Comparison of ENCODE assay signal across 28 cellular contexts in genomic region chr9:87102131-87102530, GRCh38.
"Had no signal": no experiment of that assay in that cellular context is flagged by ENCODE, and none has a peak within 500 bp of the region (broad histone marks: within the 10 kb centered on the region; RNA-seq: fewer than 3 reads in every experiment).

No MANE protein-coding gene starts in this region.

- H3K4me3 Mint-ChIP-seq: activated CD4-positive, alpha-beta T cell treated with anti-CD3 and anti-CD28 coated beads, Interleukin-2, amount 10 ng/mL, durations not matched to agents 24 days and 14 days; activated CD8-positive, alpha-beta T cell treated with anti-CD3 and anti-CD28 coated beads for 36 hours; activated naive CD4-positive, alpha-beta T cell treated with anti-CD3 and anti-CD28 coated beads, Interleukin-2, amount 50 U/mL, for 24 hours; activated naive CD8-positive, alpha-beta T cell treated with anti-CD3 and anti-CD28 coated beads, Interleukin-2, amount 10 ng/mL, durations not matched to agents 7 days and 5 days; activated T-cell treated with anti-CD3 and anti-CD28 coated beads, Interleukin-2, amount 50 U/mL, for 24 hours; central memory CD8-positive, alpha-beta T cell had no signal

- H3K36me3 ChIP-seq: ascending aorta, cardiac muscle cell, SJCRH30, WERI-Rb-1 had no signal

- ATAC-seq: activated CD8-positive, alpha-beta T cell treated with anti-CD3 and anti-CD28 coated beads for 36 hours; Panc1 had no signal

- H3K27ac Mint-ChIP-seq: activated CD4-positive, alpha-beta T cell treated with anti-CD3 and anti-CD28 coated beads, Interleukin-2, amount 10 ng/mL, durations not matched to agents 24 days and 14 days; activated CD8-positive, alpha-beta T cell treated with anti-CD3 and anti-CD28 coated beads for 36 hours; activated naive CD4-positive, alpha-beta T cell treated with anti-CD3 and anti-CD28 coated beads, Interleukin-2, amount 50 U/mL, for 24 hours; activated naive CD8-positive, alpha-beta T cell treated with anti-CD3 and anti-CD28 coated beads, Interleukin-2, amount 10 ng/mL, durations not matched to agents 7 days and 5 days; activated T-cell treated with anti-CD3 and anti-CD28 coated beads, Interleukin-2, amount 50 U/mL, for 24 hours; activated T-helper 2 cell treated with anti-CD3 and anti-CD28 coated beads, Interferon-gamma antibody, Interleukin-2, Interleukin-4, amounts not matched to agents 10 μg/mL and 5 μg/mL and 100 μg/mL, durations not matched to agents 14 hours and 24 hours and 36 hours had no signal

- H3K4me3 ChIP-seq: ascending aorta, cardiac muscle cell, SJCRH30, SK-N-MC had no signal

- DNase-seq: activated CD4-positive, alpha-beta T cell treated with anti-CD3 and anti-CD28 coated beads, Interleukin-2, amount 10 ng/mL, durations not matched to agents 24 days and 14 days; activated CD4-positive, alpha-beta T cell treated with anti-CD3 and anti-CD28 coated beads, Interleukin-2, amount 50 U/mL, for 4 hours; activated CD8-positive, alpha-beta T cell treated with anti-CD3 and anti-CD28 coated beads for 36 hours; activated gamma-delta T cell; activated naive CD4-positive, alpha-beta T cell treated with Interleukin-2 at 50 U/mL for 16 hours; activated naive CD8-positive, alpha-beta T cell treated with anti-CD3 and anti-CD28 coated beads, Interleukin-2, amount 10 ng/mL, durations not matched to agents 7 days and 5 days; activated T-cell treated with anti-CD3 and anti-CD28 coated beads, Interleukin-2, amount 50 U/mL, for 24 hours; amygdala; NCI-H1105; NCI-H1417 treated with DMSO at 0.1 percent for 48 hours; NCI-H1930; NCI-H2081 treated with DMSO at 0.1 percent for 48 hours; NCI-H226; NCI-H446 treated with DMSO at 0.1 percent for 48 hours; NCI-H524; NCI-H69; NCI-H82; SHP77; SJCRH30; T1000; WERI-Rb-1 had no signal

- H3K27me3 ChIP-seq: ascending aorta, cardiac muscle cell, SJCRH30 had no signal

- H3K4me1 Mint-ChIP-seq: activated CD4-positive, alpha-beta T cell treated with anti-CD3 and anti-CD28 coated beads, Interleukin-2, amount 10 ng/mL, durations not matched to agents 24 days and 14 days; activated naive CD4-positive, alpha-beta T cell treated with anti-CD3 and anti-CD28 coated beads, Interleukin-2, amount 50 U/mL, for 24 hours; activated naive CD8-positive, alpha-beta T cell treated with anti-CD3 and anti-CD28 coated beads, Interleukin-2, amount 10 ng/mL, durations not matched to agents 7 days and 5 days; central memory CD8-positive, alpha-beta T cell had no signal

- H3K9me3 ChIP-seq: ascending aorta, SJCRH30 had no signal

- H3K27me3 Mint-ChIP-seq: activated CD4-positive, alpha-beta T cell treated with anti-CD3 and anti-CD28 coated beads, Interleukin-2, amount 10 ng/mL, durations not matched to agents 24 days and 14 days had no signal

- H3K9me3 Mint-ChIP-seq: activated CD4-positive, alpha-beta T cell treated with anti-CD3 and anti-CD28 coated beads, Interleukin-2, amount 10 ng/mL, durations not matched to agents 24 days and 14 days; activated CD8-positive, alpha-beta T cell treated with anti-CD3 and anti-CD28 coated beads for 36 hours; activated naive CD4-positive, alpha-beta T cell treated with anti-CD3 and anti-CD28 coated beads, Interleukin-2, amount 50 U/mL, for 24 hours; activated naive CD8-positive, alpha-beta T cell treated with anti-CD3 and anti-CD28 coated beads, Interleukin-2, amount 10 ng/mL, durations not matched to agents 7 days and 5 days; activated T-helper 2 cell treated with anti-CD3 and anti-CD28 coated beads, Interferon-gamma antibody, Interleukin-2, Interleukin-4, amounts not matched to agents 10 μg/mL and 5 μg/mL and 100 μg/mL, durations not matched to agents 14 hours and 24 hours and 36 hours; central memory CD8-positive, alpha-beta T cell had no signal

- H3K36me3 Mint-ChIP-seq: activated naive CD4-positive, alpha-beta T cell treated with anti-CD3 and anti-CD28 coated beads, Interleukin-2, amount 50 U/mL, for 24 hours; activated naive CD8-positive, alpha-beta T cell treated with anti-CD3 and anti-CD28 coated beads, Interleukin-2, amount 10 ng/mL, durations not matched to agents 7 days and 5 days had no signal
